25 cellular contexts compared by ENCODE assay signal in the genomic region with DNA sequence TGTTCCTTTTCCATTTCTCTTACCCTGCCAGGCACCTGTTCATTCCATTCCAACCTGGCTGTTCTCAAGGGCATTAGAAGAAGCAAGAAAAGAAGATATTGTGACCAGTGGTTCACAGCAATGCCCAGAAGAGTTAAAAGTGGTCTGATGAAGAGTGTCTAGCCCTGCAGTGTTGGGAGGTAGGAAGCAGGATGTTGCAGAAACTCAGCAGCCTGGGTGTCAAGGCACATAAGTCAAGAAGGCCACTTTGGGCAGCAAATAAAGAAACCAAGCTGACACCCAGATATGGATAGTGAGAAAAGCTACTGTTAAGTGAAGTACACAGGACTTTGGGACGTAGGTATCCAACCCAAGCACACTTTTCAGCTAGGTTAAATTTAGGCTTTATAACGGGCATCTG.
"Had no signal": no experiment of that assay in that cellular context is flagged by ENCODE, and none has a peak within 500 bp of the region (broad histone marks: within the 10 kb centered on the region; RNA-seq: fewer than 3 reads in every experiment).

No MANE protein-coding gene starts in this region.

- H3K27ac ChIP-seq: colonic mucosa, coronary artery, dorsolateral prefrontal cortex, epithelial cell of prostate, esophagus muscularis mucosa, esophagus squamous epithelium, foreskin keratinocyte, gastrocnemius medialis, gastroesophageal sphincter, heart left ventricle, heart right ventricle had no signal

- H3K4me1 Mint-ChIP-seq: endodermal cell had no signal

- H3K27me3 Mint-ChIP-seq: dendritic cell treated with granulocyte-macrophage colony-stimulating factor and Interleukin-4, amounts not matched to agents 40 ng/mL and 50 ng/mL, for 4 days; effector memory CD8-positive, alpha-beta T cell had no signal

- ATAC-seq: effector memory CD8-positive, alpha-beta T cell; esophagus mucosa; foreskin keratinocyte; gastrocnemius medialis; gastroesophageal sphincter; heart left ventricle; heart right ventricle had no signal

- DNase-seq: colonic mucosa; cortex of kidney; dermis blood vessel endothelial cell; dorsolateral prefrontal cortex; effector CD4-positive, alpha-beta T cell; effector CD8-positive, alpha-beta T cell; effector memory CD4-positive, alpha-beta T cell; effector memory CD8-positive, alpha-beta T cell; endodermal cell; erythroblast; esophagus squamous epithelium; foreskin fibroblast; foreskin keratinocyte; foreskin melanocyte; gastrocnemius medialis; glutamatergic neuron; head of caudate nucleus; heart left ventricle; heart right ventricle had no signal

- H3K9me3 Mint-ChIP-seq: dendritic cell treated with granulocyte-macrophage colony-stimulating factor and Interleukin-4, amounts not matched to agents 40 ng/mL and 50 ng/mL, for 4 days; endodermal cell had no signal

- H3K27ac Mint-ChIP-seq: dendritic cell treated with granulocyte-macrophage colony-stimulating factor and Interleukin-4, amounts not matched to agents 40 ng/mL and 50 ng/mL, for 4 days; effector memory CD8-positive, alpha-beta T cell; endodermal cell had no signal

- H3K4me3 Mint-ChIP-seq: dendritic cell treated with granulocyte-macrophage colony-stimulating factor and Interleukin-4, amounts not matched to agents 40 ng/mL and 50 ng/mL, for 4 days; effector memory CD8-positive, alpha-beta T cell; endodermal cell had no signal
